In the genomic region with DNA sequence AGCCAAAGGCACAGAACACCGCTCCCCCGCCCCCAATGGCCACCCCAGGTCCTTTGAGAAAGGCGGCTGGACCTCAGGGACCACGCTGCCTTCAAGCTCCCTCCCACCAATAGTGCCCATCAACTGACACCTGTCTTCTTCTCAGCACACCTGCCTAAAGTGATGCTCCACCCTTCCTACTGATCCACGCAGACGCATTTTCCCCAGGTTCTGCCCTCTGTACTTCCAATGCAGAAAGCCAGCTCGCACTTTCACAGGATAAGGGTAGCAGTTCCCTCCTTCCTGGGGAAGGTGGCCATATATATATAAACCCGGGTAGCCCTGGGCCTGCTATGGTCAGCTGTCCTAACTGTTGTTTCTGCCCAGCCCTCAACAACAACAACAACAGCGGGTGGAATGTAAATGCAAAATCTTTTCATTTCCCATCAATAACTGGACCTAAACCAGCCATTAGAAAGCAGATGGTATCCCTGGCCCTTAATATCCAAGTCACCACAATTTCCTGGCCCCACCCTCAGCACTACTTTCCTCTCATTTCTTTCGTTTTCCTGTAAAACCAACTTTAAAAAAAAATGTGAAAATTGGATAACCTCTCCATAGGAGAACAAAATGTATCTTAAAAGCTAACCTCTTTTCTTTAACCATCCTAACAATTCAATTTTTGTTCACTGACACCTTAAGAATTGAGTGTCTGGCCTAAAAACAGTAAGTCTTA, we compare ENCODE assay signal across 11 cellular contexts. TPM values are rescaled to one million over a fixed set of nuclear protein-coding genes. Genes with fewer than 3 reads are reported as not detected.
DNase-seq lines count a peak whose midpoint lies in the region; ATAC-seq and TF ChIP-seq lines count a peak whose summit lies in the region.
"Had no signal": no experiment of that assay in that cellular context is flagged by ENCODE, and none has a peak within 500 bp of the region (broad histone marks: within the 10 kb centered on the region; RNA-seq: fewer than 3 reads in every experiment).

No MANE protein-coding gene starts in this region.

- no peak for TF ChIP-seq CTCF in colonic mucosa (IDR thresholded peaks at IDR 0.05)
- TF ChIP-seq CTCF in nephron (IDR thresholded peaks at IDR 0.05; ENCODE audit: unreplicated experiment in 3 of 3) = no peak

- no peaks in the 10 kb centered on the region for H3K36me3 ChIP-seq in colonic mucosa
- H3K36me3 ChIP-seq in aorta (ENCODE audit: control insufficient read depth in 1 of 2, insufficient read depth in 2 of 2, low read length in 1 of 2) = no peaks in the 10 kb centered on the region

- peak overlapping the region; percentile 31 to 79 (median 64) for H3K27ac Mint-ChIP-seq in nephron
- H3K27ac Mint-ChIP-seq: dendritic cell treated with granulocyte-macrophage colony-stimulating factor and Interleukin-4, amounts not matched to agents 40 ng/mL and 50 ng/mL, for 4 days had no signal

- DNase-seq in DMS153 (lab: John Stamatoyannopoulos, UW) = peak; percentile 2
- peak; percentile 46 for DNase-seq in NCI-H510A (lab: John Stamatoyannopoulos, UW)
- peak; percentile 69 for DNase-seq in colonic mucosa
- no peak for DNase-seq in aorta
- no peak for DNase-seq in DMS114 treated with DMSO at 0.1 percent for 48 hours (lab: John Stamatoyannopoulos, UW; ENCODE audit: unreplicated experiment)
- no peak for DNase-seq in NCI-H1694 treated with DMSO at 0.1 percent for 48 hours (lab: John Stamatoyannopoulos, UW)
- DNase-seq in NCI-H82 treated with DMSO at 0.1 percent for 48 hours (lab: John Stamatoyannopoulos, UW; ENCODE audit: unreplicated experiment) = no peak
- DNase-seq: activated CD4-positive, alpha-beta T cell treated with anti-CD3 and anti-CD28 coated beads for 48 hours had no signal

- H3K9me3 Mint-ChIP-seq in nephron = no peaks in the 10 kb centered on the region
- H3K9me3 Mint-ChIP-seq: dendritic cell treated with granulocyte-macrophage colony-stimulating factor and Interleukin-4, amounts not matched to agents 40 ng/mL and 50 ng/mL, for 4 days had no signal

- H3K27me3 Mint-ChIP-seq in nephron (ENCODE audit: low read depth) = peaks cover 4% of the 10 kb centered on the region

- H3K4me1 Mint-ChIP-seq in nephron = peaks cover 36% of the 10 kb centered on the region

- WGBS in aorta, 2 donors = 95% methylated on average over 10 of the region's 10 CpGs

- no peak for ATAC-seq in aorta (ENCODE audit: low FRiP score)

- H3K4me3 ChIP-seq in colonic mucosa = peak overlapping the region; percentile 81
- H3K4me3 ChIP-seq in aorta (ENCODE audit: low read length in 2 of 2) = no peak overlapping the region
- H3K4me3 ChIP-seq: lung had no signal

- H3K9me3 ChIP-seq in colonic mucosa = no peaks in the 10 kb centered on the region
- no peaks in the 10 kb centered on the region for H3K9me3 ChIP-seq in aorta (ENCODE audit: control insufficient read depth, low read length)

- H3K36me3 Mint-ChIP-seq in nephron (ENCODE audit: low read depth) = peaks cover 9% of the 10 kb centered on the region

- intact Hi-C loops in colonic mucosa (cut with DNase I) (no loop called here), aorta (cut with DNase I) (no loop called here)

- H3K27ac ChIP-seq in colonic mucosa (peak overlapping the region; percentile 41), aorta (ENCODE audit: low read depth in 1 of 2, low read length in 2 of 2) (no peak overlapping the region)

- peak overlapping the region in 1 of 2 donors; percentile 70 for H3K9ac ChIP-seq in colonic mucosa (ENCODE audit: low read depth in 2 of 2, low read length in 2 of 2)

- H3K4me1 ChIP-seq in colonic mucosa (peaks cover 4% of the 10 kb centered on the region), aorta (ENCODE audit: control insufficient read depth in 1 of 2, insufficient read depth in 2 of 2, low read length in 2 of 2) (no peaks in the 10 kb centered on the region)

- peak overlapping the region; percentile 69 to 88 (median 84) for H3K4me3 Mint-ChIP-seq in nephron

- H3K27me3 ChIP-seq in colonic mucosa = no peaks in the 10 kb centered on the region
- H3K27me3 ChIP-seq in aorta (ENCODE audit: control insufficient read depth in 1 of 2, insufficient read depth in 2 of 2, low read length in 1 of 2) = no peaks in the 10 kb centered on the region

RNA-seq across cellular contexts. Expression of gene GOLM1, which starts 1.7 kb away (rescaled TPM):
- total RNA-seq in colonic mucosa = 100 to 1,000 TPM; 337 to 393 TPM
- 10 to 100 TPM; 14.4 to 29.4 TPM for total RNA-seq in aorta
- 1 to 10 TPM; 4.6 to 5.5 TPM for polyA plus RNA-seq in aorta

Comparison
In these comparisons a context has a peak if more than half of its experiments do, and no peak if none do; other contexts are left out.
1. DNase-seq: peak in DMS153 (single experiment), NCI-H510A (single experiment) and colonic mucosa (single experiment); none in aorta (0 of 2), DMS114 treated with DMSO at 0.1 percent for 48 hours (single experiment), NCI-H1694 treated with DMSO at 0.1 percent for 48 hours (single experiment) and NCI-H82 treated with DMSO at 0.1 percent for 48 hours (single experiment).
2. RNA of gene GOLM1, which starts 1.7 kb away (total RNA-seq): 337 to 393 TPM in colonic mucosa; 14.4 to 29.4 TPM in aorta; every median in the first group is over 10 times any median in the second.